20 cellular contexts compared by ENCODE assay signal in the genomic region with DNA sequence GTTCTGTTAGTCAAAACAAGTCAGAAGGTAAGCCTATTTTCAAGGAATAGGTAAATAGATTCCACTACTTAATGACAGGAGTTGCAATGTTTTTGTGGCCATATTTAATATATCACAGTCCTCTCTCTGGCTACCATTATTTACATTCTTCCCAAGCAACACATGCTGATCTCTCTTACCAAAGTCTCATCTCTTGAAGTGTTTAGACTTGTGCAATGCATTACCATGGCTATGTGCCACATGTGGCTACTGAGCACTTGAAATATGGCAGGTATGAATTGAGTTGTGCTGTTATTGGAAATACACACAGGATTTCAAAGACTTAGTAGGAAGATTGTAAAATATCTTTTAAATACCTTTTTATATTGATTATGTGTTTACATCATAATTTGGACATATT.
"Had no signal": no experiment of that assay in that cellular context is flagged by ENCODE, and none has a peak within 500 bp of the region (broad histone marks: within the 10 kb centered on the region; RNA-seq: fewer than 3 reads in every experiment).

No MANE protein-coding gene starts in this region.

- H3K4me1 ChIP-seq: adrenal gland, stomach, testis had no signal

- H3K36me3 ChIP-seq: adrenal gland, esophagus squamous epithelium, stomach had no signal

- H3K27me3 ChIP-seq: adrenal gland, esophagus squamous epithelium, hepatocyte, testis had no signal

- H3K4me3 ChIP-seq: adrenal gland, esophagus squamous epithelium, hepatocyte, stomach, testis had no signal

- DNase-seq: activated CD4-positive, alpha-beta T cell treated with anti-CD3 and anti-CD28 coated beads, Interleukin-2, amount 50 U/mL, for 4 hours; activated CD4-positive, CD25-positive, alpha-beta regulatory T cell treated with anti-CD3 and anti-CD28 coated beads, Interleukin-2, amount 50 U/mL, for 72 hours; activated CD8-positive, alpha-beta memory T cell treated with anti-CD3 and anti-CD28 coated beads, Interleukin-2, amount 10 ng/mL, durations not matched to agents 7 days and 5 days; activated naive CD4-positive, alpha-beta T cell treated with anti-CD3 and anti-CD28 coated beads, Interleukin-2, amount 10 ng/mL, durations not matched to agents 7 days and 5 days; activated T-cell treated with anti-CD3 and anti-CD28 coated beads, Interleukin-2, amount 50 U/mL, for 24 hours; adrenal gland; cortex of kidney; effector CD4-positive, alpha-beta T cell; esophagus squamous epithelium; kidney; left ventricle myocardium superior; mesendoderm; natural killer cell; stimulated activated CD4-positive, alpha-beta T cell treated with anti-CD3 and anti-CD28 coated beads, Interleukin-12 subunit alpha, Interleukin-12 subunit beta, amount 100 ng/mL, for 4 hours; stimulated activated CD4-positive, alpha-beta T cell treated with anti-CD3 and anti-CD28 coated beads, Interleukin-2, amount 100 ng/mL, for 24 hours; stomach; T-helper 1 cell; T1000; testis had no signal

- H3K79me2 ChIP-seq: hepatocyte had no signal

- H3K4me2 ChIP-seq: hepatocyte had no signal

- H2AFZ ChIP-seq: hepatocyte had no signal

- ATAC-seq: activated CD8-positive, alpha-beta memory T cell treated with anti-CD3 and anti-CD28 coated beads, Interleukin-2, amount 10 ng/mL, durations not matched to agents 7 days and 5 days; left ventricle myocardium superior; natural killer cell had no signal

- H3K9me3 ChIP-seq: adrenal gland, esophagus squamous epithelium, stomach, testis had no signal

- H3K27ac ChIP-seq: adrenal gland, esophagus squamous epithelium, hepatocyte, stomach, testis had no signal
